20 cellular contexts compared by ENCODE assay signal in the genomic region with DNA sequence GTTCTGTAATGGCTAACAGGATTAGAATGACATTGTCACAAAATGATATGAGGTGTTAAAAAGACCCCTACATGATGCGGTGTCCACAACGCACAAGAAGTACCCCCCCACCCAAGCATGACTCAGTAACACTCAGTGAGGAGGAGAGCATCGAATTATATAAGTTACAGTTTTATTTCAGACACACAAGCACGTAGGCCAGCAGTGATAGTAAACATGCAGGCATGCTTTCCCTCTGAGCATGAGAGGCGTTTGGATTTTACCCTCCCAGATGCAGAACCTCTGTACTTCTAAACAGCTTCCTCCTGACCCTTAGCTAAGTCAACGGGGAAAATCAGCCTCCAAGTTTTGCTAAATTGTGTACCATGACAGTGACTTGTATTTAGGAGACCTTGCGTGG. TPM values are rescaled to one million over a fixed set of nuclear protein-coding genes. Genes with fewer than 3 reads are reported as not detected.
"Had no signal": no experiment of that assay in that cellular context is flagged by ENCODE, and none has a peak within 500 bp of the region (broad histone marks: within the 10 kb centered on the region; RNA-seq: fewer than 3 reads in every experiment).

No MANE protein-coding gene starts in this region.

- DNase-seq: activated CD4-positive, alpha-beta T cell treated with anti-CD3 and anti-CD28 coated beads for 4 hours; activated CD8-positive, alpha-beta T cell treated with anti-CD3 and anti-CD28 coated beads for 36 hours; activated gamma-delta T cell; activated T-cell treated with anti-CD3 and anti-CD28 coated beads, Interleukin-2, amount 50 U/mL, for 48 hours; left colon; posterior cingulate gyrus; stimulated activated CD4-positive, alpha-beta T cell treated with anti-CD3 and anti-CD28 coated beads, Interleukin-15, amount 100 ng/mL, for 24 hours; stimulated activated CD4-positive, alpha-beta T cell treated with anti-CD3 and anti-CD28 coated beads, Interleukin-4, amount 100 ng/mL, for 1 hour; stimulated activated naive CD4-positive, alpha-beta T cell; substantia nigra; T-cell; transverse colon had no signal

- H3K27me3 Mint-ChIP-seq: activated CD8-positive, alpha-beta T cell treated with anti-CD3 and anti-CD28 coated beads for 36 hours; T-cell had no signal

- H3K27ac ChIP-seq: gastroesophageal sphincter, neutrophil, skin epidermis, transverse colon, VCaP had no signal

- H3K4me3 Mint-ChIP-seq: activated CD8-positive, alpha-beta T cell treated with anti-CD3 and anti-CD28 coated beads for 36 hours; mesothelial cell of epicardium had no signal

- H3K9me3 Mint-ChIP-seq: activated CD8-positive, alpha-beta T cell treated with anti-CD3 and anti-CD28 coated beads for 36 hours; activated naive CD4-positive, alpha-beta T cell treated with anti-CD3 and anti-CD28 coated beads, Interleukin-2, amount 50 U/mL, for 72 hours; mesothelial cell of epicardium; T-cell had no signal

- H3K4me1 ChIP-seq: gastroesophageal sphincter, transverse colon had no signal

- ATAC-seq: activated CD8-positive, alpha-beta T cell treated with anti-CD3 and anti-CD28 coated beads for 36 hours; activated naive CD4-positive, alpha-beta T cell treated with anti-CD3 and anti-CD28 coated beads, Interleukin-2, amount 50 U/mL, for 72 hours; gastroesophageal sphincter; left colon; T-cell had no signal

- H3K36me3 Mint-ChIP-seq: activated naive CD4-positive, alpha-beta T cell treated with anti-CD3 and anti-CD28 coated beads, Interleukin-2, amount 50 U/mL, for 72 hours; mesothelial cell of epicardium; T-cell had no signal

- H3K27ac Mint-ChIP-seq: activated CD8-positive, alpha-beta T cell treated with anti-CD3 and anti-CD28 coated beads for 36 hours; mesothelial cell of epicardium had no signal

- H3K9me3 ChIP-seq: gastroesophageal sphincter, neutrophil, transverse colon had no signal

- H3K36me3 ChIP-seq: gastroesophageal sphincter, neutrophil, transverse colon had no signal

- H3K4me3 ChIP-seq: gastroesophageal sphincter, lung, skin epidermis, transverse colon had no signal

- H3K27me3 ChIP-seq: gastroesophageal sphincter, transverse colon had no signal

RNA-seq across cellular contexts. Expression of a gene that starts 25.7 kb away (rescaled TPM):
- total RNA-seq: myocyte had no signal
